Comparison of ENCODE assay signal across 6 cellular contexts in the genomic region with DNA sequence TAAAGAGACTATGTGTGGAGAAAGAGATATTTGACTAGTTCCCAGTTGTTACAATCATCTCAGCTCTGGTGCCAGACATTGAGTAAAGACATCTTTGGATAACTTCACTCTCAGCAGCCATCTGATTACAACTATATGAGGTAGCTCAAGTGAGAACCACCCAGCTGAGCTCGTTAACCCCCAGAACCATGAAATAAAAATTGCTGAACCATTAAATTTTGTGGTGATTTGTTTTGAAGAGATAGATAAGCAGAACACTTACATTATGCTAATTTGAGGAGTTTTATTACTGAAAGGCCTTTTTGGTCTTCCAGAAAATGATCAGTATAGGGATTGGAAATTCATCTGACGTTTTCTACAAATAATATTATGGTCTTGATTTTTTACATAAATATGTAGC.
"Had no signal": no experiment of that assay in that cellular context is flagged by ENCODE, and none has a peak within 500 bp of the region (broad histone marks: within the 10 kb centered on the region; RNA-seq: fewer than 3 reads in every experiment).

No MANE protein-coding gene starts in this region.

- H3K4me3 ChIP-seq: GM23338 had no signal

- FAIRE-seq: H1, HepG2 had no signal

- H3K4me2 ChIP-seq: GM23338 had no signal

- DNase-seq: H9, HCEC 1CT, KG1 had no signal

- ATAC-seq: GM23338, HepG2 had no signal

- H2AFZ ChIP-seq: GM23338 had no signal
